In genomic region chr1:100362821-100363466, GRCh38 we compare ENCODE assay signal across 1 cellular context.
TF ChIP-seq lines count a peak whose summit lies in the region.

No MANE protein-coding gene starts in this region.

TF ChIP-seq in K562, 482 proteins besides CTCF, POLR2A, EP300 and RAD21 (continued from another document and continues in another):
- TF ChIP-seq PKNOX1 (IDR thresholded peaks at IDR 0.05) (peak; percentile 70), MBD2 (IDR thresholded peaks at IDR 0.05; ENCODE audit: borderline replicate concordance, low read depth) (peak; percentile 75), BRD9 (IDR thresholded peaks at IDR 0.05; ENCODE audit: low read depth, partially characterized antibody) (peak; percentile 79), POLR2AphosphoS5 (IDR thresholded peaks at IDR 0.05; ENCODE audit: control insufficient read depth, insufficient read depth, low read depth, low read length) (peak; percentile 99), MYC (IDR thresholded peaks at IDR 0.05; ENCODE audit: low read depth, low read length) (peak; percentile 99), MYC (CRISPR knock-in tag; IDR thresholded peaks at IDR 0.05; ENCODE audit: borderline replicate concordance, low read depth) (peak; percentile 49; the same call in 1 of the 2 replicates), TCFL5 (CRISPR knock-in tag; conservative IDR thresholded peaks at IDR 0.05) (0 out of 2 replicates have a peak, but pooled peaks have one; percentile 29), RFX5 (IDR thresholded peaks at IDR 0.05; ENCODE audit: low read depth, low read length) (peak; percentile 59; the same call in 1 of the 2 replicates), TBL1XR1 (IDR thresholded peaks at IDR 0.05; ENCODE audit: low read length in 2 of 2) (peak in 1 of 2 experiments; percentile 78; a peak in 2 of 4 replicates), ZBTB11 (CRISPR knock-in tag; IDR thresholded peaks at IDR 0.05) (no peak), RCOR1 (IDR thresholded peaks at IDR 0.05; ENCODE audit: borderline replicate concordance in 1 of 2, low read depth in 2 of 2, low read length in 2 of 2) (peak in 1 of 2 experiments; percentile 44; a peak in 1 of 4 replicates), DPF2 (IDR thresholded peaks at IDR 0.05) (no peak; the same call in 1 of the 2 replicates), ZNF589 (CRISPR knock-in tag; IDR thresholded peaks at IDR 0.05; ENCODE audit: low read depth) (peak; percentile 58; the same call in 1 of the 2 replicates), POLR3A (IDR thresholded peaks at IDR 0.05; ENCODE audit: borderline replicate concordance, extremely low read depth, insufficient read depth, insufficient read length) (no peak), ELK3 (CRISPR knock-in tag; IDR thresholded peaks at IDR 0.05) (no peak), MAFF (IDR thresholded peaks at IDR 0.05; ENCODE audit: low read length) (0 out of 2 replicates have a peak, but pooled peaks have one; percentile 14), SAFB (IDR thresholded peaks at IDR 0.05; ENCODE audit: borderline replicate concordance, low read depth, low read length) (no peak), ZEB2 (IDR thresholded peaks at IDR 0.05) (no peak), ZBTB17 (CRISPR knock-in tag; IDR thresholded peaks at IDR 0.05) (no peak), MXD1 (CRISPR knock-in tag; IDR thresholded peaks at IDR 0.05; ENCODE audit: borderline replicate concordance, poor library complexity, severe bottlenecking) (no peak), CSDE1 (IDR thresholded peaks at IDR 0.05) (peak in 1 of 2 experiments; percentile 33; a peak in 1 of 4 replicates), ZNF3 (CRISPR knock-in tag; IDR thresholded peaks at IDR 0.05) (no peak), ZNF140 (CRISPR knock-in tag; IDR thresholded peaks at IDR 0.05) (no peak), MAFG (tag; conservative IDR thresholded peaks at IDR 0.05) (no peak), FOXP4 (CRISPR knock-in tag; IDR thresholded peaks at IDR 0.05; ENCODE audit: borderline replicate concordance) (no peak), JUND (IDR thresholded peaks at IDR 0.05; ENCODE audit: borderline replicate concordance, low read depth, low read length) (peak; percentile 76), JUND (tag; IDR thresholded peaks at IDR 0.05; ENCODE audit: borderline replicate concordance, low read depth, low read length) (no peak), FIP1L1 (IDR thresholded peaks at IDR 0.05; ENCODE audit: low read depth, low read length, poor library complexity, severe bottlenecking) (no peak), DACH1 (IDR thresholded peaks at IDR 0.05; ENCODE audit: partially characterized antibody) (peak; percentile 61), TFAP4 (CRISPR knock-in tag; IDR thresholded peaks at IDR 0.05; ENCODE audit: borderline replicate concordance) (peak; percentile 67; the same call in 1 of the 2 replicates), ZNF395 (CRISPR knock-in tag; IDR thresholded peaks at IDR 0.05) (no peak), ZNF696 (CRISPR knock-in tag; conservative IDR thresholded peaks at IDR 0.05) (no peak), ZBTB26 (CRISPR knock-in tag; IDR thresholded peaks at IDR 0.05) (0 out of 2 replicates have a peak, but pooled peaks have one; percentile 35), E2F8 (IDR thresholded peaks at IDR 0.05; ENCODE audit: low read depth, partially characterized antibody) (no peak), FUS (optimal IDR thresholded peaks at IDR 0.05; ENCODE audit: low read depth, low read length) (no peak), JUN (IDR thresholded peaks at IDR 0.05; ENCODE audit: borderline replicate concordance, low read depth, low read length) (peak; percentile 41; the same call in 1 of the 2 replicates), JUN (CRISPR knock-in tag; IDR thresholded peaks at IDR 0.05; ENCODE audit: borderline replicate concordance) (no peak), NR4A1 (CRISPR knock-in tag; IDR thresholded peaks at IDR 0.05) (no peak), NR4A1 (tag; IDR thresholded peaks at IDR 0.05) (no peak), ZNF174 (CRISPR knock-in tag; IDR thresholded peaks at IDR 0.05) (0 out of 2 replicates have a peak, but pooled peaks have one; percentile 36), CCNT2 (IDR thresholded peaks at IDR 0.05; ENCODE audit: borderline replicate concordance, extremely low read depth, insufficient read length, low read depth, low read length) (no peak), ZBTB7A (IDR thresholded peaks at IDR 0.05; ENCODE audit: borderline replicate concordance, control insufficient read depth, low read depth, low read length) (no peak), OTX1 (CRISPR knock-in tag; IDR thresholded peaks at IDR 0.05) (no peak; the same call in 1 of the 2 replicates), GATA2 (CRISPR knock-in tag; IDR thresholded peaks at IDR 0.05) (no peak), NFRKB (IDR thresholded peaks at IDR 0.05; ENCODE audit: low read depth) (peak; percentile 98), RBFOX2 (IDR thresholded peaks at IDR 0.05; ENCODE audit: low read depth, low read length) (peak; percentile 89), MAZ (CRISPR knock-in tag; conservative IDR thresholded peaks at IDR 0.05 in 1 of 2, IDR thresholded peaks at IDR 0.05 in 1 of 2) (peak in 1 of 2 experiments; percentile 53; a peak in 2 of 4 replicates), CGGBP1 (CRISPR knock-in tag; IDR thresholded peaks at IDR 0.05) (peak; percentile 76; the same call in 1 of the 2 replicates), EP400 (IDR thresholded peaks at IDR 0.05) (peak; percentile 96), ZNF354B (CRISPR knock-in tag; IDR thresholded peaks at IDR 0.05) (no peak), BHLHE40 (IDR thresholded peaks at IDR 0.05; ENCODE audit: low read length) (peak; percentile 67), ATF7 (IDR thresholded peaks at IDR 0.05) (peak; percentile 86; the same call in 1 of the 2 replicates), TEAD1 (CRISPR knock-in tag; IDR thresholded peaks at IDR 0.05) (peak in 1 of 2 experiments; percentile 39; a peak in 1 of 4 replicates), MTA2 (IDR thresholded peaks at IDR 0.05; ENCODE audit: low read depth) (no peak), CBX5 (IDR thresholded peaks at IDR 0.05; ENCODE audit: borderline replicate concordance, low read depth) (no peak), KDM1A (IDR thresholded peaks at IDR 0.05) (no peak), PML (IDR thresholded peaks at IDR 0.05; ENCODE audit: low read length) (peak; percentile 90), CHD2 (IDR thresholded peaks at IDR 0.05; ENCODE audit: low read depth, low read length) (0 out of 2 replicates have a peak, but pooled peaks have one; percentile 35)
